8 cellular contexts compared by ENCODE assay signal in genomic region chr9:127004946-127005769, GRCh38.
DNase-seq lines count a peak whose midpoint lies in the region; ATAC-seq and TF ChIP-seq lines count a peak whose summit lies in the region.

No MANE protein-coding gene starts in this region.

- 79% methylated on average over 3 of the region's 3 CpGs for WGBS in hepatocyte (ENCODE audit: low lambda C conversion rate, missing lambda C conversion rate)

- H3K4me1 ChIP-seq in hepatocyte (ENCODE audit: insufficient read depth), result peaks cover 4% of the 10 kb centered on the region

- peak; percentile 93 for ATAC-seq in GM21390 (IDR thresholded peaks at IDR 0.05; ENCODE audit: unreplicated experiment)

- H3K4me2 ChIP-seq in hepatocyte, result no peak overlapping the region

- no peak for TF ChIP-seq CTCF in hepatocyte (IDR thresholded peaks at IDR 0.05; ENCODE audit: poor library complexity)

- no peak overlapping the region for H3K4me3 ChIP-seq in Jurkat, Clone E6-1 (ENCODE audit: low read length)
- no peak overlapping the region for H3K4me3 ChIP-seq in hepatocyte

- no peaks in the 10 kb centered on the region for H3K9me3 ChIP-seq in hepatocyte (ENCODE audit: low read depth)

- no peak overlapping the region for H3K27ac ChIP-seq in hepatocyte

- H4K20me1 ChIP-seq in hepatocyte (ENCODE audit: insufficient read depth, poor library complexity, severe bottlenecking), result no peaks in the 10 kb centered on the region

- H2AFZ ChIP-seq in hepatocyte, result no peak overlapping the region

- no peaks in the 10 kb centered on the region for H3K9me2 ChIP-seq in hepatocyte (replicated peaks; ENCODE audit: insufficient read depth)

- no peaks in the 10 kb centered on the region for H3K36me3 ChIP-seq in hepatocyte (replicated peaks; ENCODE audit: insufficient read depth, low read depth)

- H3K79me2 ChIP-seq in hepatocyte, result no peaks in the 10 kb centered on the region

- no peaks in the 10 kb centered on the region for H3K27me3 ChIP-seq in hepatocyte

- DNase-seq in DMS79 treated with DMSO at 0.1 percent for 48 hours (lab: John Stamatoyannopoulos, UW) (peak; percentile 62), hepatocyte (ENCODE audit: low spot score) (peak; percentile 35), NCI-H2081 treated with DMSO at 0.1 percent for 48 hours (lab: John Stamatoyannopoulos, UW) (no peak), NCI-H82 treated with DMSO at 0.1 percent for 48 hours (lab: John Stamatoyannopoulos, UW; ENCODE audit: unreplicated experiment) (no peak)
- DNase-seq in Jurkat, Clone E6-1 (ENCODE audit: low read depth, low spot score), result peak; percentile 99
- DNase-seq in activated T-cell treated with anti-CD3 and anti-CD28 coated beads, Interleukin-2, amount 50 U/mL, for 1 hour, result peak; percentile 53
- peak; percentile 71 for DNase-seq in stimulated activated naive CD4-positive, alpha-beta T cell treated with Interleukin-2 at 50 U/mL for 16 hours (lab: John Stamatoyannopoulos, UW)

Comparison
In these comparisons a context has a peak if more than half of its experiments do, and no peak if none do; other contexts are left out.
1. DNase-seq: peak in DMS79 treated with DMSO at 0.1 percent for 48 hours (single experiment), Jurkat, Clone E6-1 (single experiment), activated T-cell treated with anti-CD3 and anti-CD28 coated beads, Interleukin-2, amount 50 U/mL, for 1 hour (single experiment), hepatocyte (single experiment) and stimulated activated naive CD4-positive, alpha-beta T cell treated with Interleukin-2 at 50 U/mL for 16 hours (single experiment); none in NCI-H2081 treated with DMSO at 0.1 percent for 48 hours (single experiment) and NCI-H82 treated with DMSO at 0.1 percent for 48 hours (single experiment).